In the genomic region with DNA sequence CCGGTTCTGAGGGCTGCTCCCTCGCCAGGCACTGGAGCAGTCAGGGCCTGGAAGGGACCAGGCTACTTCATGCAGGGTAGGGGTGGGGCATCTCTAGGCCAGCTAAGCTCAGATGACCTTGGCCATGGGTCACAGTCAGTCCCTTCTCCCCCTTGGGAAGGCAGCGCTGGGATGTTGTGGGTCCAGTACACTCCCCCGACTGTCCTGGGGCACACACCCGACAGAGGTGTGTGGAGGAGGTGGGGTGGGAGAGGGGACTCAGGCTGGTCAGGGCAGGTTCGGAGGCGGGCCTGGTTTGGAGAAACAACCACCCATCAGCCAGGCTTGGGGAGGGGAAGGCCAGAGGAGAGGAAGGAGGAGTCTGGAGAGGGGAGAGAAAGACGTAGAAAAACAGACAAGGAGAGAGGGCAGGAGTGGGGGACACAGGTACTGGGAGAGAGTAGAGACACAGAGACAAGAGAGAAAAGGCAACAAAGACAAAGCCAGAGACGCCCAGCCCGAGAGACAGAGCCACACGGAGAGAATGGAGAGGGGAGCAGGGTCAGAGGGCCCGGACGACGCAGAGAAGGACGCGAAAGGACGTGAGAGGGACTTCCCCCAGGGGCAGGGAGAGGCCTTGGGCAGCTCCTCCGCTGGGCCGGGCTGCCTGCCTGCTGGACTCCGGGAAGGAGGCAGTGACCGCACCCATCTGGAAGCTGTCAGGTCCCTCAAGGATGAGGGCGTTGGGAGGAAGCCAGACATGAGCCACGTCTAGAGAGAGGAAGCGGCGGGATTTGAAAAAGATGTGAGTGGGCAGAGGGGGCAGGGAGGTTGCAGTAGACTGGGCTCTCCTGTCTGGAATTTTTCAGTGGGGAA, we compare ENCODE assay signal across 12 cellular contexts. TPM values are rescaled to one million over a fixed set of nuclear protein-coding genes. Genes with fewer than 3 reads are reported as not detected.
DNase-seq lines count a peak whose midpoint lies in the region; ATAC-seq and TF ChIP-seq lines count a peak whose summit lies in the region.
"Had no signal": no experiment of that assay in that cellular context is flagged by ENCODE, and none has a peak within 500 bp of the region (broad histone marks: within the 10 kb centered on the region; RNA-seq: fewer than 3 reads in every experiment).

No MANE protein-coding gene starts in this region.

- H3K27ac ChIP-seq in left ventricle myocardium inferior (replicated peaks): peak overlapping the region; percentile 70
- H3K27ac ChIP-seq in prostate gland: peak overlapping the region; percentile 67 to 73

- H3K9me3 ChIP-seq in left ventricle myocardium inferior (replicated peaks) (no peaks in the 10 kb centered on the region), prostate gland (no peaks in the 10 kb centered on the region)
- H3K9me3 ChIP-seq: Caco-2 had no signal

- H3K27ac Mint-ChIP-seq in Calu3 (ENCODE audit: unreplicated experiment): no peak overlapping the region
- H3K27ac Mint-ChIP-seq: activated naive CD8-positive, alpha-beta T cell treated with anti-CD3 and anti-CD28 coated beads, Interleukin-2, amount 10 ng/mL, durations not matched to agents 7 days and 5 days had no signal

- no peaks in the 10 kb centered on the region for H3K36me3 Mint-ChIP-seq in Calu3 (ENCODE audit: insufficient read depth, unreplicated experiment)
- H3K36me3 Mint-ChIP-seq: activated naive CD8-positive, alpha-beta T cell treated with anti-CD3 and anti-CD28 coated beads, Interleukin-2, amount 10 ng/mL, durations not matched to agents 7 days and 5 days had no signal

- peaks cover 37% of the 10 kb centered on the region for H3K4me1 ChIP-seq in left ventricle myocardium inferior
- H3K4me1 ChIP-seq in prostate gland (replicated peaks): no peaks in the 10 kb centered on the region

- H3K9me3 Mint-ChIP-seq in Calu3 (ENCODE audit: low read depth, unreplicated experiment): no peaks in the 10 kb centered on the region
- H3K9me3 Mint-ChIP-seq: activated naive CD8-positive, alpha-beta T cell treated with anti-CD3 and anti-CD28 coated beads, Interleukin-2, amount 10 ng/mL, durations not matched to agents 7 days and 5 days had no signal

- no TSS peak for BruUV-seq in Calu3 (replicated peaks; lab: Mats Ljungman, UMichigan)

- H3K4me3 Mint-ChIP-seq in Calu3 (ENCODE audit: low read depth, unreplicated experiment): no peak overlapping the region
- H3K4me3 Mint-ChIP-seq: activated naive CD8-positive, alpha-beta T cell treated with anti-CD3 and anti-CD28 coated beads, Interleukin-2, amount 10 ng/mL, durations not matched to agents 7 days and 5 days had no signal

- no peak for TF ChIP-seq CTCF in Calu3 (IDR thresholded peaks at IDR 0.05; ENCODE audit: unreplicated experiment)
- TF ChIP-seq CTCF in left ventricle myocardium inferior (IDR thresholded peaks at IDR 0.05; ENCODE audit: borderline replicate concordance): no peak
- no peak for TF ChIP-seq CTCF in prostate gland (IDR thresholded peaks at IDR 0.05)

- no peaks in the 10 kb centered on the region for H3K36me3 ChIP-seq in left ventricle myocardium inferior
- no peaks in the 10 kb centered on the region for H3K36me3 ChIP-seq in prostate gland

- no peak for ATAC-seq in GM21360 (IDR thresholded peaks at IDR 0.05; ENCODE audit: unreplicated experiment)

- CTCF ChIA-PET in Calu3 (lab: Charles Lee): interaction anchor here (1.6 kb wide), 1 partner anchor 17 kb away, joined by 4 read pairs; no protein-coding TSS in a partner anchor

- no peaks in the 10 kb centered on the region for H3K27me3 ChIP-seq in left ventricle myocardium inferior (ENCODE audit: low read depth)
- H3K27me3 ChIP-seq in prostate gland (replicated peaks; ENCODE audit: insufficient read depth): no peaks in the 10 kb centered on the region

- H3K4me3 ChIP-seq in left ventricle myocardium inferior: peak overlapping the region; percentile 38
- H3K4me3 ChIP-seq in prostate gland: peak overlapping the region in 1 of 2 donors; percentile 8

- TF ChIP-seq POLR2A in prostate gland (IDR thresholded peaks at IDR 0.05): no peak

- peaks cover 11% of the 10 kb centered on the region for H3K4me1 Mint-ChIP-seq in Calu3 (ENCODE audit: low read depth, unreplicated experiment)
- H3K4me1 Mint-ChIP-seq: activated naive CD8-positive, alpha-beta T cell treated with anti-CD3 and anti-CD28 coated beads, Interleukin-2, amount 10 ng/mL, durations not matched to agents 7 days and 5 days had no signal

- DNase-seq in Calu3: peak; percentile 19
- peak; percentile 88 for DNase-seq in amniotic epithelial cell (ENCODE audit: low read depth)
- DNase-seq in left ventricle myocardium inferior: peak; percentile 88
- DNase-seq in prostate gland (ENCODE audit: low spot score): peak; percentile 68
- DNase-seq in NCI-H69 (lab: John Stamatoyannopoulos, UW): no peak
- DNase-seq in islet precursor cell: no peak
- DNase-seq in DMS 273 (lab: John Stamatoyannopoulos, UW; ENCODE audit: unreplicated experiment): no peak
- DNase-seq: activated naive CD8-positive, alpha-beta T cell treated with anti-CD3 and anti-CD28 coated beads, Interleukin-2, amount 10 ng/mL, durations not matched to agents 7 days and 5 days; stimulated activated CD4-positive, alpha-beta T cell treated with anti-CD3 and anti-CD28 coated beads, Interleukin-2, amount 100 ng/mL, for 24 hours; T-helper 9 cell had no signal

- intact Hi-C loops in Calu3 (cut with micrococcal nuclease; ENCODE audit: unreplicated experiment) (no loop called here), left ventricle myocardium inferior (cut with micrococcal nuclease) (no loop called here), prostate gland (cut with DNase I) (no loop called here)

- 21% methylated on average over 25 of the region's 25 CpGs for WGBS in prostate gland

- H3K27me3 Mint-ChIP-seq in Calu3 (ENCODE audit: unreplicated experiment): no peaks in the 10 kb centered on the region

RNA-seq across cellular contexts. Expression of a gene that starts 30.6 kb away (rescaled TPM):
- total RNA-seq in Calu3 (2022) (49.0 and 56.1 TPM in 2 replicates), left ventricle myocardium inferior (12.1 TPM), prostate gland (10 to 100 TPM; 71.2 to 72.8 TPM)

Comparison
In these comparisons a context has a peak if more than half of its experiments do, and no peak if none do; other contexts are left out.
1. DNase-seq: peak in Calu3 (single experiment), amniotic epithelial cell (single experiment), left ventricle myocardium inferior (single experiment) and prostate gland (single experiment); none in NCI-H69 (single experiment), islet precursor cell (single experiment) and DMS 273 (single experiment).